ENCODE assay signal across 8 cellular contexts in the genomic region with DNA sequence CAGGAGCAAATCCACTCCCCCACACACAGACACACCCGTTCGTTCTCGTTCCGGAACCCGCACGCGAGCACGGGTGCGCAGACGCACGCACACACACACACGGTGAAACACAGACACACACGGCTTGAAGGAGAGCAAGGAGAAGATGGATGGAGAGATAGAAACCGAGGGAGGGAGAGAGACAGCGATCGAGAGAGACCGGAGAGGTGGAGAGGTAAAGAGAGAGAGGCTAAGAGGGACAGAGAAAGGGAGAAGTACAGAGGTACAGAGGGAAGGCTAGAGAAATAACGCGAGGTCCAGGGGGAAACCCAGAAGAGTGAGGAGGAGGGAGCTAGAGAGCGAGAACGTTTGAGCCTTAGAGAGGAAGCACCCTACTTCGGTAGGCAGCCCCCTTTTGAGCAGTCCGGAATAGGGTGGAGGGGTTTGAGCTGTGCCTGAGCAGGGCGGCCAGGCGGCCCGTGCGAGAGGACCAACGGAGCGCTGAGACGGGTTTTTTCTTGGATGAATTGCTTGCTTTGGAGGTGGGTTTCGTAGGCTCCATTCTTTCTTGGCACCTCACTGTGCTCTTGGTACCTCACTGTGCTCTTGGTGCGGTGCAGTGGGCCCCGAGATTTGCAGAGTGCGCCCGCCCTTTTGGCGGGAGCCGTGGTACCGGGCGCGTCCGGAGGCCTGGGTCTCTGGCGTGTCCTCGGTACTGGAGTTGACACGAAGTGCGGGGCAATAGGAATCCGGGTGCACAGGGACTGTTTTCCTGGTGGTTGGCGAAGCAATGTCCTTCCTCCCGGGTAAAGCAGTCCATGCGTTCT.
DNase-seq lines count a peak whose midpoint lies in the region; ATAC-seq and TF ChIP-seq lines count a peak whose summit lies in the region.

No MANE protein-coding gene starts in this region.

- H3K27ac ChIP-seq in RWPE1 (peak overlapping the region; percentile 94), spleen (no peak overlapping the region)

- 0 to 2% (median 1%) methylated on average over 47 to 49 of the region's 49 CpGs for WGBS in spleen, 5 donors

- CTCF ChIA-PET in RWPE1 (lab: Yijun Ruan, JAX): no interaction called here

- H3K4me1 ChIP-seq in ES-I3 (ENCODE audit: insufficient read depth, low read length) (no peaks in the 10 kb centered on the region), spleen (peaks cover 16 to 27% (median 22%) of the 10 kb centered on the region in 6 donors)

- H3K4me3 ChIP-seq in iPS-18c (ENCODE audit: insufficient read depth, low read depth, low read length) (peak overlapping the region; percentile 69), spleen (peak overlapping the region; percentile 18 to 72 (median 40))

- peaks cover 6 to 55% (median 53%) of the 10 kb centered on the region in 7 donors for H3K27me3 ChIP-seq in spleen (replicated peaks in 1 of 7)

- intact Hi-C loops in spleen (cut with DNase I; ENCODE audit: low total_unique reads): no loop called here

- DNase-seq in HT1080 (ENCODE audit: low read depth) (peak; percentile 34), RWPE1 (ENCODE audit: low spot score) (peak; percentile 26), astrocyte of the hippocampus (ENCODE audit: low read depth, low spot score) (peak; percentile 52), spleen (peak; percentile 78), midbrain (lab: John Stamatoyannopoulos, UW) (no peak)

- POLR2A ChIA-PET in RWPE1 (lab: Yijun Ruan, JAX; ENCODE audit: low non-redundant PET): no interaction called here

- TF ChIP-seq POLR2A in spleen (IDR thresholded peaks at IDR 0.05): no peak

- ATAC-seq in GM19324 (IDR thresholded peaks at IDR 0.05; ENCODE audit: low FRiP score, unreplicated experiment): no peak

- no peak for TF ChIP-seq CTCF in RWPE1 (conservative IDR thresholded peaks at IDR 0.05; ENCODE audit: low read depth)
- TF ChIP-seq CTCF in spleen (IDR thresholded peaks at IDR 0.05 in 8 of 11, conservative IDR thresholded peaks at IDR 0.05 in 3 of 11): no peak

- H3K9me3 ChIP-seq in ES-I3 (ENCODE audit: control insufficient read depth, insufficient read depth, low read length) (no peaks in the 10 kb centered on the region), iPS-18c (ENCODE audit: control insufficient read depth, insufficient read depth, low read length) (peaks cover 2% of the 10 kb centered on the region), spleen (no peaks in the 10 kb centered on the region)

- peak overlapping the region; percentile 51; the same call in 1 of the 2 replicates for H3K9ac ChIP-seq in ES-I3 (ENCODE audit: low read depth, low read length)

- H3K36me3 ChIP-seq in ES-I3 (ENCODE audit: insufficient read depth, low read length) (no peaks in the 10 kb centered on the region), spleen (no peaks in the 10 kb centered on the region)
